In genomic region chr5:95669985-95670384, GRCh38 we compare ENCODE assay signal across 17 cellular contexts. TPM values are rescaled to one million over a fixed set of nuclear protein-coding genes. Genes with fewer than 3 reads are reported as not detected.
DNase-seq lines count a peak whose midpoint lies in the region; ATAC-seq and TF ChIP-seq lines count a peak whose summit lies in the region.
"Had no signal": no experiment of that assay in that cellular context is flagged by ENCODE, and none has a peak within 500 bp of the region (broad histone marks: within the 10 kb centered on the region; RNA-seq: fewer than 3 reads in every experiment).

No MANE protein-coding gene starts in this region.

- WGBS in right cardiac atrium: 78% methylated on average over 5 of the region's 5 CpGs

- RAD21 ChIA-PET in HCT116 (lab: Charles Lee; ENCODE audit: low non-redundant PET in 1 of 2, low total read pairs in 2 of 2, uncharacterized antibody in 2 of 2, unreplicated experiment in 2 of 2): no interaction called here

- TF ChIP-seq RAD21 in HCT116 (IDR thresholded peaks at IDR 0.05; ENCODE audit: low read depth): no peak

- H2AFZ ChIP-seq in HCT116 (ENCODE audit: low read depth, low read length, poor library complexity, severe bottlenecking): no peak overlapping the region

- TF ChIP-seq POLR2A in HCT116 (IDR thresholded peaks at IDR 0.05; ENCODE audit: borderline replicate concordance, extremely low read depth, insufficient read depth, insufficient read length): no peak
- no peak for TF ChIP-seq POLR2A in erythroblast (IDR thresholded peaks at IDR 0.05; ENCODE audit: low read length)

- peak; percentile 40; the same call in 1 of the 2 replicates for ATAC-seq in HCT116
- ATAC-seq in right cardiac atrium: no peak
- no peak for ATAC-seq in HG03520 (IDR thresholded peaks at IDR 0.05; ENCODE audit: unreplicated experiment)
- ATAC-seq: activated naive CD4-positive, alpha-beta T cell treated with anti-CD3 and anti-CD28 coated beads, Interleukin-2, amount 50 U/mL, for 72 hours; activated T-cell treated with anti-CD3 and anti-CD28 coated beads, Interleukin-2, amount 50 U/mL, for 4 hours had no signal

- no peaks in the 10 kb centered on the region for H4K20me1 ChIP-seq in HCT116 (ENCODE audit: insufficient read depth)

- no peak overlapping the region for H3K4me2 ChIP-seq in HCT116 (ENCODE audit: low read length)

- DNase-seq in HCT116 (ENCODE audit: low read depth, low spot score): no peak
- no peak for DNase-seq in right cardiac atrium
- DNase-seq in erythroblast (lab: John Stamatoyannopoulos, UW): no peak
- DNase-seq in T-helper 2 cell: no peak
- DNase-seq in NCI-H446 treated with DMSO at 0.1 percent for 48 hours (lab: John Stamatoyannopoulos, UW): no peak
- DNase-seq: activated CD4-positive, alpha-beta memory T cell treated with anti-CD3 and anti-CD28 coated beads, Interleukin-2, amount 10 ng/mL, durations not matched to agents 7 days and 5 days; activated T-cell treated with anti-CD3 and anti-CD28 coated beads, Interleukin-2, amount 50 U/mL, for 4 hours; CD8-positive, alpha-beta memory T cell; DMS79 treated with DMSO at 0.1 percent for 48 hours; effector memory CD4-positive, alpha-beta T cell; NCI-H2107; NCI-H526 treated with DMSO at 0.1 percent for 48 hours had no signal

- H3K4me3 ChIP-seq in HCT116 (replicated peaks in 1 of 2; ENCODE audit: low read depth in 1 of 2, low read length in 2 of 2) (no peak overlapping the region), right cardiac atrium (ENCODE audit: low read length) (no peak overlapping the region), rectal smooth muscle tissue (ENCODE audit: low read length) (no peak overlapping the region)

- H3K9ac ChIP-seq in HCT116 (ENCODE audit: low read length) (no peak overlapping the region), rectal smooth muscle tissue (ENCODE audit: low read length) (no peak overlapping the region)

- H3K27ac ChIP-seq in HCT116 (ENCODE audit: low read depth, low read length) (no peak overlapping the region), angular gyrus (ENCODE audit: low read depth, low read length) (peak overlapping the region; percentile 77), right cardiac atrium (ENCODE audit: low read length) (peak overlapping the region; percentile 39), rectal smooth muscle tissue (ENCODE audit: low read depth, low read length) (peak overlapping the region; percentile 87)

- TF ChIP-seq CTCF in HCT116 (IDR thresholded peaks at IDR 0.05 in 2 of 3, conservative IDR thresholded peaks at IDR 0.05 in 1 of 3; ENCODE audit: borderline replicate concordance in 1 of 3, insufficient read depth in 1 of 3, low read depth in 2 of 3, low read length in 2 of 3): no peak

- no peaks in the 10 kb centered on the region for H3K79me2 ChIP-seq in HCT116 (ENCODE audit: insufficient read depth, low read length)

- BruUV-seq in HCT116 (replicated peaks; lab: Mats Ljungman, UMichigan): no TSS peak

- H3K27me3 ChIP-seq in HCT116 (ENCODE audit: insufficient read depth, low read length): no peaks in the 10 kb centered on the region
- no peaks in the 10 kb centered on the region for H3K27me3 ChIP-seq in right cardiac atrium (ENCODE audit: control insufficient read depth, insufficient read depth)
- H3K27me3 ChIP-seq in rectal smooth muscle tissue (ENCODE audit: control insufficient read depth, insufficient read depth, low read length): no peaks in the 10 kb centered on the region

- no peaks in the 10 kb centered on the region for H3K36me3 ChIP-seq in HCT116 (ENCODE audit: control insufficient read depth in 1 of 2, insufficient read depth in 2 of 2, low read length in 2 of 2)
- no peaks in the 10 kb centered on the region for H3K36me3 ChIP-seq in rectal smooth muscle tissue (ENCODE audit: control insufficient read depth, insufficient read depth, low read length)

- POLR2A ChIA-PET in HCT116 (lab: Charles Lee): no interaction called here

- H3K9me2 ChIP-seq in HCT116 (ENCODE audit: insufficient read depth): no peaks in the 10 kb centered on the region

- CTCF ChIA-PET in HCT116 (lab: Charles Lee): no interaction called here

- intact Hi-C loops in HCT116 (cut with micrococcal nuclease) (no loop called here), right cardiac atrium (cut with DNase I) (loop anchor here in 3 of 4 donors (5.0 to 10.0 kb wide), 4 partner anchors 55 to 177 kb away; partner anchors contain the start of gene RHOBTB3 (in 2 of the 3))

- H3K4me1 ChIP-seq in HCT116 (ENCODE audit: control insufficient read depth in 1 of 2, insufficient read depth in 2 of 2, low read length in 2 of 2): no peaks in the 10 kb centered on the region
- peaks cover 5% of the 10 kb centered on the region for H3K4me1 ChIP-seq in right cardiac atrium (ENCODE audit: control insufficient read depth, insufficient read depth, low read length)
- peaks cover 21% of the 10 kb centered on the region for H3K4me1 ChIP-seq in rectal smooth muscle tissue (ENCODE audit: control insufficient read depth, insufficient read depth, low read length)

- H3K9me3 ChIP-seq in HCT116 (ENCODE audit: control insufficient read depth in 1 of 2, insufficient read depth in 1 of 2, low read depth in 1 of 2, low read length in 2 of 2) (no peaks in the 10 kb centered on the region), right cardiac atrium (ENCODE audit: control insufficient read depth, low read length) (no peaks in the 10 kb centered on the region)

TF ChIP-seq in HCT116, 20 proteins besides CTCF, POLR2A, EP300 and RAD21:
- TF ChIP-seq EZH2phosphoT487 (IDR thresholded peaks at IDR 0.05; ENCODE audit: borderline replicate concordance) (no peak), FOSL1 (IDR thresholded peaks at IDR 0.05; ENCODE audit: low read depth) (no peak), SRF (IDR thresholded peaks at IDR 0.05; ENCODE audit: low read depth) (no peak), MAX (IDR thresholded peaks at IDR 0.05) (no peak), ZFX (IDR thresholded peaks at IDR 0.05) (no peak), EGR1 (IDR thresholded peaks at IDR 0.05; ENCODE audit: low read depth) (no peak), ATF3 (IDR thresholded peaks at IDR 0.05) (no peak), YY1 (IDR thresholded peaks at IDR 0.05; ENCODE audit: extremely low read depth, insufficient replicate concordance, low read depth, low read length) (no peak), TCF7L2 (IDR thresholded peaks at IDR 0.05; ENCODE audit: borderline replicate concordance, extremely low read depth, insufficient read depth, insufficient read length) (no peak), JUND (IDR thresholded peaks at IDR 0.05) (no peak)

RNA-seq across cellular contexts. Expression of gene SPATA9, which starts 12.8 kb away (rescaled TPM):
- total RNA-seq in HCT116 (2021; ENCODE audit: unreplicated experiment) (not detected), right cardiac atrium (under 1 TPM; 0.11 to 0.59 (median 0.49) TPM)
- 0.04 and 0.22 TPM in 2 replicates for polyA plus RNA-seq in HCT116 (2012)
- 0.25 TPM for polyA plus RNA-seq in right cardiac atrium
- total RNA-seq: activated CD4-positive, alpha-beta memory T cell treated with anti-CD3 and anti-CD28 coated beads, Interleukin-2, amount 10 ng/mL, durations not matched to agents 7 days and 5 days; activated naive CD4-positive, alpha-beta T cell treated with anti-CD3 and anti-CD28 coated beads, Interleukin-2, amount 50 U/mL, for 72 hours; activated T-cell treated with anti-CD3 and anti-CD28 coated beads, Interleukin-2, amount 50 U/mL, for 4 hours; CD8-positive, alpha-beta memory T cell; H9 had no signal
- polyA plus RNA-seq: CD8-positive, alpha-beta memory T cell had no signal

RNA-seq across cellular contexts. Expression of gene RFESD, which starts 23.4 kb away (rescaled TPM):
- total RNA-seq in HCT116 (2021; ENCODE audit: unreplicated experiment) (4.1 TPM), right cardiac atrium (1 to 10 TPM; 3.4 to 9.4 (median 4.9) TPM)
- polyA plus RNA-seq in HCT116 (2012): 1.5 and 3.4 TPM in 2 replicates
- polyA plus RNA-seq in right cardiac atrium: 3.2 TPM

RNA-seq across cellular contexts. Expression of gene GPR150, which starts 50.1 kb away (rescaled TPM):
- total RNA-seq in HCT116 (2021; ENCODE audit: unreplicated experiment): not detected
- polyA plus RNA-seq in HCT116 (2012): not detected in 2 replicates
- total RNA-seq in right cardiac atrium: under 1 TPM in 2 of 4 donors, not detected in 2; 0.15 to 0.25 TPM
- polyA plus RNA-seq in right cardiac atrium: 0.09 TPM
- total RNA-seq: H9 had no signal
